In the genomic region with DNA sequence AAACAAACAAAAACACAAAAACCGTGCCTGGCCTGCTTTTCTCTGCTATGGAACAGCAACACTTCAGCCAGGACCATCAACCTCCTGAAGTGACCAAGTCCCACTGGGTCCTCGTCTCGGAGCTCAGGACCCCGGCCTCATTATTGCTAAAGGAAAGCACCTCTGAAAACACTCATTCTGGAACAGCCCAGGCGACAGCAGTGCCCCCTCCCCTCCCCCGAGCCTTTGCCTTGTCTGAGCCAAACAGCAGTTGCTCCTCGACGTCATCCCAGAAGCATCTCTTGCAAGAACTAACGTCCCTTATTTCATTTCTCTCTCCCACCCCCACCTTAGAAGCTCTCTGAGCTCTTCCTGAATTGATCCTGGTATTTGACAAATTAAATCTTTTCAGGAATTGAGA, we compare ENCODE assay signal across 14 cellular contexts. TPM values are rescaled to one million over a fixed set of nuclear protein-coding genes. Genes with fewer than 3 reads are reported as not detected.
"Had no signal": no experiment of that assay in that cellular context is flagged by ENCODE, and none has a peak within 500 bp of the region (broad histone marks: within the 10 kb centered on the region; RNA-seq: fewer than 3 reads in every experiment).

No MANE protein-coding gene starts in this region.

- H3K9me3 Mint-ChIP-seq: activated naive CD8-positive, alpha-beta T cell treated with anti-CD3 and anti-CD28 coated beads, Interleukin-2, amount 10 ng/mL, durations not matched to agents 7 days and 5 days; activated T-cell treated with anti-CD3 and anti-CD28 coated beads, Interleukin-2, amount 50 U/mL, for 24 hours had no signal

- H3K27ac ChIP-seq: parathyroid adenoma, upper lobe of left lung had no signal

- H3K27ac Mint-ChIP-seq: activated CD8-positive, alpha-beta memory T cell treated with anti-CD3 and anti-CD28 coated beads, Interleukin-2, amount 10 ng/mL, durations not matched to agents 7 days and 5 days; activated naive CD8-positive, alpha-beta T cell treated with anti-CD3 and anti-CD28 coated beads, Interleukin-2, amount 10 ng/mL, durations not matched to agents 7 days and 5 days; activated T-cell treated with anti-CD3 and anti-CD28 coated beads, Interleukin-2, amount 50 U/mL, for 24 hours had no signal

- H3K36me3 Mint-ChIP-seq: activated CD8-positive, alpha-beta memory T cell treated with anti-CD3 and anti-CD28 coated beads, Interleukin-2, amount 10 ng/mL, durations not matched to agents 7 days and 5 days; activated naive CD8-positive, alpha-beta T cell treated with anti-CD3 and anti-CD28 coated beads, Interleukin-2, amount 10 ng/mL, durations not matched to agents 7 days and 5 days had no signal

- H3K4me3 Mint-ChIP-seq: activated CD8-positive, alpha-beta memory T cell treated with anti-CD3 and anti-CD28 coated beads, Interleukin-2, amount 10 ng/mL, durations not matched to agents 7 days and 5 days; activated naive CD8-positive, alpha-beta T cell treated with anti-CD3 and anti-CD28 coated beads, Interleukin-2, amount 10 ng/mL, durations not matched to agents 7 days and 5 days; activated T-cell treated with anti-CD3 and anti-CD28 coated beads, Interleukin-2, amount 50 U/mL, for 24 hours had no signal

- ATAC-seq: activated CD8-positive, alpha-beta memory T cell treated with anti-CD3 and anti-CD28 coated beads, Interleukin-2, amount 10 ng/mL, durations not matched to agents 7 days and 5 days; esophagus mucosa; left lobe of liver had no signal

- DNase-seq: activated CD4-positive, alpha-beta T cell treated with anti-CD3 and anti-CD28 coated beads, Interleukin-2, amount 50 U/mL, for 48 hours; activated CD4-positive, CD25-positive, alpha-beta regulatory T cell treated with anti-CD3 and anti-CD28 coated beads, Interleukin-2, amount 50 U/mL, for 72 hours; activated CD8-positive, alpha-beta memory T cell treated with anti-CD3 and anti-CD28 coated beads, Interleukin-2, amount 10 ng/mL, durations not matched to agents 7 days and 5 days; activated gamma-delta T cell; activated naive CD8-positive, alpha-beta T cell treated with anti-CD3 and anti-CD28 coated beads, Interleukin-2, amount 10 ng/mL, durations not matched to agents 7 days and 5 days; activated T-cell treated with anti-CD3 and anti-CD28 coated beads, Interleukin-2, amount 50 U/mL, for 24 hours; aorta; islet precursor cell; small intestine; T-helper 2 cell; upper lobe of left lung had no signal

RNA-seq across cellular contexts. Expression of a gene that starts 27.4 kb away (rescaled TPM):
- total RNA-seq: activated CD8-positive, alpha-beta memory T cell treated with anti-CD3 and anti-CD28 coated beads, Interleukin-2, amount 10 ng/mL, durations not matched to agents 7 days and 5 days; activated naive CD8-positive, alpha-beta T cell treated with anti-CD3 and anti-CD28 coated beads, Interleukin-2, amount 10 ng/mL, durations not matched to agents 7 days and 5 days had no signal
